17 cellular contexts compared by ENCODE assay signal in the genomic region with DNA sequence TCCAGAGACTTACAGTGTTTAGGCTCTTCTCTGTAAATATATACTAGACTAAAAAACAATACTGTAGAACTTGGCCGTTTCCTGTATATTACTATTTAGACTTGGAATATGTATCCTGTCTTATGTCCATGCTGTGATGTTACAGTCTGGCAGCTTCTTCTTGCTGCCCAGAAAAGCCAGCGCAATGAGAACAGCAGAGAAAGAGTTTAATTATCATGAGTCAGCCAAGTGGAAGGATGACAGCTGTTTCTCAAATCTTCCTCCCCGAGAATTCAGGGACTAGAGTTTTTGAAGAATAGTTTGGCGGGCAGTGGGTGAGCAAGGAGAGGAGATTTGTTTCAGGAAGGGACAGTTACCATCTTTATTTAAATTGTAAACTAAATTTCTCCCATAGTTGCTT.
DNase-seq lines count a peak whose midpoint lies in the region; ATAC-seq and TF ChIP-seq lines count a peak whose summit lies in the region.
"Had no signal": no experiment of that assay in that cellular context is flagged by ENCODE, and none has a peak within 500 bp of the region (broad histone marks: within the 10 kb centered on the region; RNA-seq: fewer than 3 reads in every experiment).

No MANE protein-coding gene starts in this region.

- no peak for TF ChIP-seq CTCF in fibroblast of mammary gland (conservative IDR thresholded peaks at IDR 0.05; ENCODE audit: control insufficient read depth, insufficient read depth, low read depth, low read length)

- ATAC-seq in HG03469 (IDR thresholded peaks at IDR 0.05; ENCODE audit: unreplicated experiment) = no peak

- no peak overlapping the region for H3K4me3 ChIP-seq in fibroblast of mammary gland (ENCODE audit: control insufficient read depth, low read depth, low read length)
- H3K4me3 ChIP-seq: PC-9 had no signal

- DNase-seq in DMS 273 treated with DMSO at 0.1 percent for 48 hours (lab: John Stamatoyannopoulos, UW) = peak; percentile 57
- peak; percentile 87 for DNase-seq in NCI-H2171 treated with DMSO at 0.1 percent for 48 hours (lab: John Stamatoyannopoulos, UW)
- DNase-seq in fibroblast of mammary gland (ENCODE audit: low read depth) = peak; percentile 6
- peak; percentile 31 for DNase-seq in pons (ENCODE audit: low spot score)
- DNase-seq in OCI-M2 (lab: John Stamatoyannopoulos, UW; ENCODE audit: unreplicated experiment) = no peak
- DNase-seq in LoVo (ENCODE audit: low spot score) = no peak
- no peak for DNase-seq in NCI-H748 (lab: John Stamatoyannopoulos, UW; ENCODE audit: unreplicated experiment)
- DNase-seq: ACHN; BE2C; CD4-positive, alpha-beta memory T cell; HFFc6; NCI-H1105 treated with DMSO at 0.1 percent for 48 hours; NCI-H2081 treated with DMSO at 0.1 percent for 48 hours; NCI-H345; NCI-H748 treated with DMSO at 0.1 percent for 48 hours; PC-9 had no signal

Comparison
In these comparisons a context has a peak if more than half of its experiments do, and no peak if none do; other contexts are left out.
1. DNase-seq: peak in DMS 273 treated with DMSO at 0.1 percent for 48 hours (single experiment), NCI-H2171 treated with DMSO at 0.1 percent for 48 hours (single experiment), fibroblast of mammary gland (single experiment) and pons (single experiment); none in OCI-M2 (single experiment), LoVo (single experiment) and NCI-H748 (single experiment).